ENCODE assay signal across 13 cellular contexts in genomic region chr2:237097911-237098702, GRCh38. TPM values are rescaled to one million over a fixed set of nuclear protein-coding genes. Genes with fewer than 3 reads are reported as not detected.
DNase-seq lines count a peak whose midpoint lies in the region; ATAC-seq, FAIRE-seq and TF ChIP-seq lines count a peak whose summit lies in the region.
"Had no signal": no experiment of that assay in that cellular context is flagged by ENCODE, and none has a peak within 500 bp of the region (broad histone marks: within the 10 kb centered on the region; RNA-seq: fewer than 3 reads in every experiment).

No MANE protein-coding gene starts in this region.

- POLR2A ChIA-PET in A549 (lab: Yijun Ruan, JAX): no interaction called here

- H3K27ac ChIP-seq in A549 (peak overlapping the region; percentile 4 to 66; a peak in 2 of 6 replicates), astrocyte (ENCODE audit: low read depth, low read length) (peak overlapping the region; percentile 75)

- H3K4me1 Mint-ChIP-seq in astrocyte (ENCODE audit: low read depth, unreplicated experiment): peaks cover 18% of the 10 kb centered on the region
- H3K4me1 Mint-ChIP-seq: CD14-positive monocyte had no signal

- peaks cover 24% of the 10 kb centered on the region for H3K79me2 ChIP-seq in astrocyte (ENCODE audit: insufficient read depth, low read length)

- H3K9me3 Mint-ChIP-seq in astrocyte (ENCODE audit: unreplicated experiment): no peaks in the 10 kb centered on the region
- H3K9me3 Mint-ChIP-seq: CD14-positive monocyte, memory B cell had no signal

- TF ChIP-seq CTCF in A549 (IDR thresholded peaks at IDR 0.05) (no peak), astrocyte (IDR thresholded peaks at IDR 0.05; ENCODE audit: insufficient read depth, low read depth, low read length) (no peak)

- H3K4me1 ChIP-seq in A549 (peaks cover 19% of the 10 kb centered on the region), astrocyte (ENCODE audit: insufficient read depth, low read length) (peaks cover 13% of the 10 kb centered on the region)

- FAIRE-seq in A549 (lab: Jason Lieb, UNC): no peak
- peak; percentile 54 for FAIRE-seq in astrocyte (lab: Jason Lieb, UNC)

- 60% methylated on average over 4 of the region's 4 CpGs for WGBS in A549 (ENCODE audit: missing lambda C conversion rate)

- peaks cover 1% of the 10 kb centered on the region for H4K20me1 ChIP-seq in astrocyte (ENCODE audit: insufficient read depth, low read length)

- no peaks in the 10 kb centered on the region for H3K27me3 Mint-ChIP-seq in astrocyte (ENCODE audit: low read depth, unreplicated experiment)
- H3K27me3 Mint-ChIP-seq: memory B cell had no signal

- TF ChIP-seq POLR2A in A549 (IDR thresholded peaks at IDR 0.05; ENCODE audit: low read length): no peak

- peak; percentile 80 to 86; a peak in 5 of 6 replicates for ATAC-seq in A549

- H3K27ac Mint-ChIP-seq in astrocyte (ENCODE audit: unreplicated experiment): no peak overlapping the region
- H3K27ac Mint-ChIP-seq: CD14-positive monocyte, memory B cell had no signal

- CTCF ChIA-PET in A549 (lab: Yijun Ruan, JAX): no interaction called here

- no peak overlapping the region for H3K4me3 Mint-ChIP-seq in astrocyte (ENCODE audit: unreplicated experiment)
- H3K4me3 Mint-ChIP-seq: memory B cell had no signal

- H3K9ac ChIP-seq in astrocyte (ENCODE audit: low read length): no peak overlapping the region

- TF ChIP-seq EP300 in A549 (IDR thresholded peaks at IDR 0.05): no peak

- H3K27me3 ChIP-seq in astrocyte (ENCODE audit: insufficient read depth, low read length): no peaks in the 10 kb centered on the region

- peaks cover 21% of the 10 kb centered on the region for H3K36me3 Mint-ChIP-seq in astrocyte (ENCODE audit: low read depth, unreplicated experiment)

- DNase-seq in A549 (ENCODE audit: low read depth in 1 of 2, low spot score in 1 of 2) (peak; percentile 31 to 42), H4 (ENCODE audit: low spot score) (peak; percentile 36), astrocyte (ENCODE audit: low read depth) (peak; percentile 83), iris pigment epithelial cell (ENCODE audit: low read depth) (peak; percentile 97), GF-D8 (lab: John Stamatoyannopoulos, UW) (no peak), NCI-H1436 treated with DMSO at 0.1 percent for 48 hours (lab: John Stamatoyannopoulos, UW) (no peak)
- DNase-seq in activated naive CD4-positive, alpha-beta T cell treated with Interleukin-2 at 50 U/mL for 16 hours: no peak
- DNase-seq in effector CD8-positive, alpha-beta T cell (lab: John Stamatoyannopoulos, UW): no peak
- DNase-seq: NCI-H2081 treated with DMSO at 0.1 percent for 48 hours, RPMI8226, small intestine had no signal

- H2AFZ ChIP-seq in astrocyte (ENCODE audit: low read depth, low read length): no peak overlapping the region

- H3K9me3 ChIP-seq in A549: 0 out of 3 replicates have a peak, but pooled peaks cover 2% of the 10 kb centered on the region
- H3K9me3 ChIP-seq in astrocyte (ENCODE audit: insufficient read depth, low read depth, low read length): no peaks in the 10 kb centered on the region

- H3K36me3 ChIP-seq in astrocyte (ENCODE audit: insufficient read depth, low read length): peaks cover 40% of the 10 kb centered on the region

- no peak for TF ChIP-seq RAD21 in A549 (conservative IDR thresholded peaks at IDR 0.05 in 1 of 2, IDR thresholded peaks at IDR 0.05 in 1 of 2)

- H3K4me2 ChIP-seq in A549 (peak overlapping the region; percentile 52; the same call in 2 of the 3 replicates), astrocyte (ENCODE audit: low read length) (peak overlapping the region; percentile 32)

- H3K4me3 ChIP-seq in A549 (no peak overlapping the region), astrocyte (ENCODE audit: insufficient read depth, low read depth, low read length) (no peak overlapping the region)

TF ChIP-seq in A549, 52 proteins besides CTCF, POLR2A, EP300 and RAD21:
- TF ChIP-seq NR3C1 (IDR thresholded peaks at IDR 0.05): peak; percentile 40; the same call in 1 of the 3 replicates
- TF ChIP-seq BCL3 (IDR thresholded peaks at IDR 0.05): no peak
- TF ChIP-seq RCOR1 (IDR thresholded peaks at IDR 0.05; ENCODE audit: low read depth, low read length): no peak
- peak; percentile 64 for TF ChIP-seq JUNB (IDR thresholded peaks at IDR 0.05)
- no peak for TF ChIP-seq RNF2 (IDR thresholded peaks at IDR 0.05; ENCODE audit: borderline replicate concordance, low read depth)
- peak; percentile 52 for TF ChIP-seq FOSL2 (IDR thresholded peaks at IDR 0.05)
- TF ChIP-seq FOSL2 (CRISPR knock-in tag; IDR thresholded peaks at IDR 0.05): peak; percentile 63
- TF ChIP-seq HES2 (IDR thresholded peaks at IDR 0.05): no peak

RNA-seq across cellular contexts. Expression of gene COPS8, which starts 12.4 kb away (rescaled TPM):
- polyA plus RNA-seq in A549 (2011; rRNA removed) (129 and 161 TPM in 2 replicates), A549 (2017; fragmentation: RNase III; extraction: RNeasy Plus Mini Kit Qiagen cat#74134 plus additional on column Dnase treatment) (76.1 to 88.9 TPM (median 85.7 TPM) in 3 replicates)
- 65.4 and 67.5 TPM in 2 replicates for polyA plus RNA-seq in A549 (2012; cell fraction: cytosol; rRNA removed)
- polyA plus RNA-seq in A549 (2012; cell fraction: nucleus; rRNA removed): 17.5 and 36.9 TPM in 2 replicates
- 22.7 and 24.7 TPM in 2 replicates for polyA minus RNA-seq in A549 (2011; rRNA and poly(A)+ RNA removed)
- total RNA-seq in H4 (2014; rRNA removed; shearing (Covaris generic)): 184 and 217 TPM in 2 replicates
- 76.1 and 88.3 TPM in 2 replicates for total RNA-seq in astrocyte

Comparison
In these comparisons a context has a peak if more than half of its experiments do, and no peak if none do; other contexts are left out.
1. DNase-seq: peak in A549 (2 of 2), H4 (single experiment), astrocyte (single experiment) and iris pigment epithelial cell (single experiment); none in GF-D8 (single experiment), NCI-H1436 treated with DMSO at 0.1 percent for 48 hours (single experiment), activated naive CD4-positive, alpha-beta T cell treated with Interleukin-2 at 50 U/mL for 16 hours (single experiment) and effector CD8-positive, alpha-beta T cell (single experiment).